ENCODE assay signal across 19 cellular contexts in the genomic region with DNA sequence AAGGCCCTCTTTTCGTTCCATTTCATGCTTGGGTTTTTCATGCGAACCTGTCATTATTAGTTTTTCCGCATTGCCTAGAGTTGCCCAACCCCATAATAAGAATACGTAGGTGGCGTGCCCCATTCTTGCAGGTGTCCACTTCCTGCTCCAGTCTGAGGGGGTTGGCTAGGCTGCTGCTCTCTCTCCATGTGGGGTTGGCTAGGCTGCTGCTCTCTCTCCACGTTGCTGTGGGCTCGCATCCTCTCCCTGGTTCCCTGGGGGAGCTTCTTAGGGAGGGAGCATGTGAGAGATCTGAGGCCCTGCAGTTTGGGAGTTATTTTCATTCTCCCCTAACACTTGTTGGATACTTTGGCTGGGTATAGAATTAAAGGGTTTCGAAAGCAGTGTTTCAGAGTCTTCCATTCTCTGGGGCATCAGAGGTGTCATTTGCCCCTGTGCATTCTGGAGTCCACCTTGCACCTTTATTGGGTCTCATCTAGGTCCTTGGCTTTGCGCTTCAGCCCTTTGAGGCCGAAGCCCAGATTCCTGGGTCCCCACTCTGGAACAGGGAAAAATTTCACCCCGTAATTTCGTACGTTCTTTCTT. TPM values are rescaled to one million over a fixed set of nuclear protein-coding genes. Genes with fewer than 3 reads are reported as not detected.
A peak's percentile ranks its signal among the peaks of the same experiment; 100 is the strongest.
DNase-seq lines count a peak whose midpoint lies in the region; ATAC-seq, FAIRE-seq and TF ChIP-seq lines count a peak whose summit lies in the region.
"Had no signal": no experiment of that assay in that cellular context is flagged by ENCODE, and none has a peak within 500 bp of the region (broad histone marks: within the 10 kb centered on the region; RNA-seq: fewer than 3 reads in every experiment).

No MANE protein-coding gene starts in this region.

- H3K36me3 Mint-ChIP-seq in activated naive CD8-positive, alpha-beta T cell: peaks cover 5% of the 10 kb centered on the region
- peaks cover 72% of the 10 kb centered on the region for H3K36me3 Mint-ChIP-seq in activated naive CD8-positive, alpha-beta T cell treated with anti-CD3 and anti-CD28 coated beads for 36 hours

- H3K27ac Mint-ChIP-seq in activated naive CD8-positive, alpha-beta T cell: peak overlapping the region; percentile 3
- no peak overlapping the region for H3K27ac Mint-ChIP-seq in activated naive CD8-positive, alpha-beta T cell treated with anti-CD3 and anti-CD28 coated beads for 36 hours
- H3K27ac Mint-ChIP-seq: activated CD4-positive, alpha-beta T cell treated with anti-CD3 and anti-CD28 coated beads, Interleukin-2, amount 10 ng/mL, durations not matched to agents 7 days and 5 days; activated T-helper 2 cell treated with anti-CD3 and anti-CD28 coated beads, Interferon-gamma antibody, Interleukin-2, Interleukin-4, amounts not matched to agents 10 μg/mL and 5 μg/mL and 100 μg/mL, durations not matched to agents 14 hours and 24 hours and 36 hours had no signal

- H3K9me3 Mint-ChIP-seq in activated naive CD8-positive, alpha-beta T cell (ENCODE audit: low read depth): no peaks in the 10 kb centered on the region
- peaks cover 11% of the 10 kb centered on the region for H3K9me3 Mint-ChIP-seq in activated naive CD8-positive, alpha-beta T cell treated with anti-CD3 and anti-CD28 coated beads for 36 hours

- FAIRE-seq in kidney (lab: Jason Lieb, UNC): no peak
- FAIRE-seq: colon, H1, TTC549 had no signal

- H3K4me3 ChIP-seq in HEK293 (ENCODE audit: low read depth, low read length): no peak overlapping the region
- no peak overlapping the region for H3K4me3 ChIP-seq in kidney (ENCODE audit: low read length in 2 of 2)
- no peak overlapping the region for H3K4me3 ChIP-seq in upper lobe of right lung
- no peak overlapping the region for H3K4me3 ChIP-seq in heart right ventricle

- CTCF ChIA-PET in HEK293 (lab: Yijun Ruan, JAX): interaction anchor here (0.6 kb wide), 1 partner anchor 1844 kb away, joined by 3 read pairs; no protein-coding TSS in a partner anchor

- no peak for DNase-seq in activated naive CD8-positive, alpha-beta T cell treated with anti-CD3 and anti-CD28 coated beads for 36 hours
- DNase-seq in kidney (peak; percentile 43), upper lobe of right lung (peak; percentile 15), heart right ventricle (no peak), NCI-H446 treated with DMSO at 0.1 percent for 48 hours (lab: John Stamatoyannopoulos, UW) (no peak)
- DNase-seq: activated CD4-positive, alpha-beta T cell treated with anti-CD3 and anti-CD28 coated beads, Interleukin-2, amount 10 ng/mL, durations not matched to agents 7 days and 5 days; foreskin keratinocyte; NCI-H1105; NCI-H82; right cardiac atrium had no signal

- H3K36me3 ChIP-seq in HEK293 (ENCODE audit: control insufficient read depth in 2 of 2, insufficient read depth in 1 of 2, low read length in 2 of 2): peaks cover 3 to 96% of the 10 kb centered on the region in 2 experiments; a peak in 2 of 3 replicates
- H3K36me3 ChIP-seq in kidney (ENCODE audit: control insufficient read depth in 1 of 2, insufficient read depth in 2 of 2, low read length in 2 of 2): peaks cover 20 to 21% of the 10 kb centered on the region in 2 donors
- H3K36me3 ChIP-seq in upper lobe of right lung: peaks cover 46% of the 10 kb centered on the region
- peaks cover under 1 to 67% (median 18%) of the 10 kb centered on the region in 9 donors for H3K36me3 ChIP-seq in heart right ventricle

- 90 to 91% methylated on average over 13 of the region's 13 CpGs for WGBS in heart right ventricle, 2 donors

- H3K27ac ChIP-seq in HEK293 (ENCODE audit: extremely low read depth, low read depth, low read length): no peak overlapping the region
- no peak overlapping the region for H3K27ac ChIP-seq in kidney (ENCODE audit: low read depth in 2 of 2, low read length in 2 of 2)
- no peak overlapping the region for H3K27ac ChIP-seq in upper lobe of right lung
- no peak overlapping the region for H3K27ac ChIP-seq in heart right ventricle
- H3K27ac ChIP-seq: foreskin keratinocyte, HL-60 had no signal

- peaks cover 49% of the 10 kb centered on the region for H3K4me1 Mint-ChIP-seq in activated naive CD8-positive, alpha-beta T cell (ENCODE audit: low read depth)
- H3K4me1 Mint-ChIP-seq in activated naive CD8-positive, alpha-beta T cell treated with anti-CD3 and anti-CD28 coated beads for 36 hours: peaks cover 34% of the 10 kb centered on the region

- H3K9me3 ChIP-seq in HEK293 (ENCODE audit: control insufficient read depth, insufficient read depth, low read depth, low read length) (no peaks in the 10 kb centered on the region), kidney (ENCODE audit: control insufficient read depth in 1 of 2, low read length in 2 of 2) (peaks cover 0 to 8% of the 10 kb centered on the region in 2 donors), upper lobe of right lung (peaks cover 5% of the 10 kb centered on the region), heart right ventricle (peaks cover 0 to 18% (median 10%) of the 10 kb centered on the region in 11 donors)

- ATAC-seq in upper lobe of right lung (no peak), heart right ventricle (no peak), HG03439 (IDR thresholded peaks at IDR 0.05; ENCODE audit: unreplicated experiment) (no peak)
- ATAC-seq: foreskin keratinocyte, Panc1, right cardiac atrium had no signal

- intact Hi-C loops in kidney (cut with DNase I) (no loop called here), upper lobe of right lung (cut with DNase I) (no loop called here), heart right ventricle (cut with DNase I) (no loop called here)

- no peaks in the 10 kb centered on the region for H3K27me3 ChIP-seq in upper lobe of right lung
- no peaks in the 10 kb centered on the region for H3K27me3 ChIP-seq in heart right ventricle
- H3K27me3 ChIP-seq: foreskin keratinocyte had no signal

- H3K9ac ChIP-seq in kidney (ENCODE audit: low read length in 2 of 2): no peak overlapping the region

- H3K4me3 Mint-ChIP-seq in activated naive CD8-positive, alpha-beta T cell: no peak overlapping the region
- no peak overlapping the region for H3K4me3 Mint-ChIP-seq in activated naive CD8-positive, alpha-beta T cell treated with anti-CD3 and anti-CD28 coated beads for 36 hours
- H3K4me3 Mint-ChIP-seq: activated CD4-positive, alpha-beta T cell treated with anti-CD3 and anti-CD28 coated beads, Interleukin-2, amount 10 ng/mL, durations not matched to agents 7 days and 5 days had no signal

- no peak for TF ChIP-seq CTCF in HEK293 (tag by site-specific recombination; IDR thresholded peaks at IDR 0.05)
- TF ChIP-seq CTCF in kidney (IDR thresholded peaks at IDR 0.05; ENCODE audit: borderline replicate concordance, extremely low read depth, insufficient read depth): no peak
- TF ChIP-seq CTCF in upper lobe of right lung (IDR thresholded peaks at IDR 0.05): no peak
- no peak for TF ChIP-seq CTCF in heart right ventricle (IDR thresholded peaks at IDR 0.05)

- no peaks in the 10 kb centered on the region for H3K27me3 Mint-ChIP-seq in activated naive CD8-positive, alpha-beta T cell
- no peaks in the 10 kb centered on the region for H3K27me3 Mint-ChIP-seq in activated naive CD8-positive, alpha-beta T cell treated with anti-CD3 and anti-CD28 coated beads for 36 hours
- H3K27me3 Mint-ChIP-seq: activated CD4-positive, alpha-beta T cell treated with anti-CD3 and anti-CD28 coated beads, Interleukin-2, amount 10 ng/mL, durations not matched to agents 7 days and 5 days had no signal

- H3K4me1 ChIP-seq in HEK293 (ENCODE audit: control insufficient read depth, insufficient read depth, low read length): peaks cover 4% of the 10 kb centered on the region; the same call in 1 of the 2 replicates
- peaks cover 17 to 25% of the 10 kb centered on the region in 2 donors for H3K4me1 ChIP-seq in kidney (ENCODE audit: control insufficient read depth in 1 of 2, insufficient read depth in 1 of 2, low read depth in 1 of 2, low read length in 2 of 2)
- peaks cover 44% of the 10 kb centered on the region for H3K4me1 ChIP-seq in upper lobe of right lung
- H3K4me1 ChIP-seq in heart right ventricle: peaks cover 15 to 59% (median 48%) of the 10 kb centered on the region in 9 donors

- POLR2A ChIA-PET in HEK293 (lab: Yijun Ruan, JAX): interaction anchor here (1.3 kb wide), 1 partner anchor 12 kb away, joined by 5 read pairs; a partner anchor contains a TSS

TF ChIP-seq in HEK293, 187 proteins besides CTCF, POLR2A, EP300 and RAD21 (continues in another document):
- TF ChIP-seq ZNF624 (tag by site-specific recombination; IDR thresholded peaks at IDR 0.05): no peak
- no peak for TF ChIP-seq ZNF510 (tag by site-specific recombination; IDR thresholded peaks at IDR 0.05; ENCODE audit: insufficient replicate concordance)
- peak; percentile 34 for TF ChIP-seq GLIS1 (tag by site-specific recombination; IDR thresholded peaks at IDR 0.05)
- TF ChIP-seq ZNF114 (tag by site-specific recombination; IDR thresholded peaks at IDR 0.05): no peak

RNA-seq across cellular contexts. Expression of a gene that starts 8.6 kb away (rescaled TPM):
- 10 to 100 TPM; 24.4 to 26.1 TPM for total RNA-seq in activated naive CD8-positive, alpha-beta T cell treated with anti-CD3 and anti-CD28 coated beads for 36 hours
- total RNA-seq in kidney (17.4 TPM), upper lobe of right lung (12.5 TPM), heart right ventricle (10 to 100 TPM in 1 of 10 donors, 1 to 10 TPM in 9; 5.6 to 10.6 (median 6.3) TPM)
- polyA plus RNA-seq in kidney (ENCODE audit: insufficient read depth, low read depth, low replicate concordance) (17.6 TPM), heart right ventricle (10 to 100 TPM; 11.3 to 15.7 TPM)

RNA-seq across cellular contexts. Expression of a gene that starts 12.0 kb away (rescaled TPM):
- 100 to 1,000 TPM; 342 to 350 TPM for total RNA-seq in activated naive CD8-positive, alpha-beta T cell treated with anti-CD3 and anti-CD28 coated beads for 36 hours
- total RNA-seq in kidney (383 TPM), upper lobe of right lung (397 TPM), heart right ventricle (100 to 1,000 TPM; 262 to 372 (median 338) TPM)
- polyA plus RNA-seq in kidney (ENCODE audit: insufficient read depth, low read depth, low replicate concordance) (398 TPM), heart right ventricle (100 to 1,000 TPM; 204 to 498 TPM)

RNA-seq across cellular contexts. Expression of a gene that starts 14.6 kb away (rescaled TPM):
- total RNA-seq in activated naive CD8-positive, alpha-beta T cell treated with anti-CD3 and anti-CD28 coated beads for 36 hours: 10 to 100 TPM; 75.0 to 82.4 TPM
- total RNA-seq in kidney (37.8 TPM), upper lobe of right lung (39.9 TPM), heart right ventricle (10 to 100 TPM; 38.0 to 65.2 (median 46.3) TPM)
- polyA plus RNA-seq in kidney (ENCODE audit: insufficient read depth, low read depth, low replicate concordance) (141 TPM), heart right ventricle (100 to 1,000 TPM; 113 to 174 TPM)

RNA-seq across cellular contexts. Expression of a gene that starts 45.6 kb away (rescaled TPM):
- total RNA-seq in activated naive CD8-positive, alpha-beta T cell treated with anti-CD3 and anti-CD28 coated beads for 36 hours: 100 to 1,000 TPM; 294 to 304 TPM
- total RNA-seq in kidney: 221 TPM
- polyA plus RNA-seq in kidney (ENCODE audit: insufficient read depth, low read depth, low replicate concordance): 410 TPM
- 203 TPM for total RNA-seq in upper lobe of right lung
- 100 to 1,000 TPM; 121 to 207 (median 159) TPM for total RNA-seq in heart right ventricle
- polyA plus RNA-seq in heart right ventricle: 100 to 1,000 TPM; 275 to 474 TPM

RNA-seq across cellular contexts. Expression of a gene that starts 55.2 kb away (rescaled TPM):
- total RNA-seq in activated naive CD8-positive, alpha-beta T cell treated with anti-CD3 and anti-CD28 coated beads for 36 hours: 1 to 10 TPM; 1.1 to 1.2 TPM
- total RNA-seq in kidney: 6.0 TPM
- 0.73 TPM for polyA plus RNA-seq in kidney (ENCODE audit: insufficient read depth, low read depth, low replicate concordance)
- total RNA-seq in upper lobe of right lung: 6.9 TPM
- 1 to 10 TPM in 7 of 10 donors, under 1 TPM in 3; 0.61 to 1.5 (median 1.2) TPM for total RNA-seq in heart right ventricle
- 1 to 10 TPM; 1.0 to 1.4 TPM for polyA plus RNA-seq in heart right ventricle

Comparison
In these comparisons a context has a peak if more than half of its experiments do, and no peak if none do; other contexts are left out.
1. DNase-seq: peak in kidney (single experiment) and upper lobe of right lung (single experiment); none in activated naive CD8-positive, alpha-beta T cell treated with anti-CD3 and anti-CD28 coated beads for 36 hours (single experiment), heart right ventricle (0 of 2) and NCI-H446 treated with DMSO at 0.1 percent for 48 hours (single experiment).